Comparison of ENCODE assay signal across 18 cellular contexts in the genomic region with DNA sequence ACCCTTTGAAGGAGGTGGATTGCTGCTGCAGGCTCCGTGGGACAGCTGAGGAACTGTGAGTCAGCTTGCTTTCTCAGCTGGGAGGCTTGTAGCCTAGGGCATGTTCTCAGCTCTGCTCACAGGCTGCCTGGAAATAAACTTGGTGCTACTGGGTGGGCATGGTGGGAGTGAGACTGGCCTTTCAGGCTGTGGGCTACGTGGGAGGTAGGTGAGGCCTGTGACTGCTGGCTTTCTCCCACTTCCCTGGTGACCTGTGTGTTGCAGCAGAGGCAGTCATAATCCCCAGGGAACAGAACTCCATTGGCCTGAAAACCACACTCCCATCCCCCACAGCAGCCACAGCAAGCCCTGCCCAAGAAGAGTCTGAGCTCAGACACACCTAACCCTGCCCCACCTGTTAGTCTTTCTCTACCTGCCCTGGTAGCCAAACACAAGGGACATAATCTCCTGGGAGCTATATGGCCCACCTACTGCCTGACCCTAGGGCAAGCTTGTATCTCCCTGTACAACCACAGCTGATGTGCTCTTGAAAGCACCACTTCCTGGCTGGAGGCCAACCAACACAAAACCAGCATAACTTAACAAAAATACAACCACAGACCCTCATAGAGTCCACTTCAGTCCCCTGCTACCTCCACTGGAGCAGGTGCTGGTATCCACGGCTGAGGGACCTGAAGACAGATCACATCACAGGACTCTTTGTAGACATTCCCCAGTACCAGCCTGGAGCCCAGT.
A peak's percentile ranks its signal among the peaks of the same experiment; 100 is the strongest.
DNase-seq lines count a peak whose midpoint lies in the region; ATAC-seq and TF ChIP-seq lines count a peak whose summit lies in the region.
"Had no signal": no experiment of that assay in that cellular context is flagged by ENCODE, and none has a peak within 500 bp of the region (broad histone marks: within the 10 kb centered on the region; RNA-seq: fewer than 3 reads in every experiment).

No MANE protein-coding gene starts in this region.

- no peak overlapping the region for H2AK5ac ChIP-seq in neuronal stem cell (ENCODE audit: low read depth, low read length)

- H3K4me3 ChIP-seq in RWPE2 (ENCODE audit: severe bottlenecking) = no peak overlapping the region
- no peak overlapping the region for H3K4me3 ChIP-seq in epithelial cell of proximal tubule (ENCODE audit: low read depth, low read length)
- no peak overlapping the region for H3K4me3 ChIP-seq in neuronal stem cell (ENCODE audit: low read length in 2 of 2)
- H3K4me3 ChIP-seq in heart right ventricle = no peak overlapping the region
- H3K4me3 ChIP-seq: hepatocyte, left lung had no signal

- peak overlapping the region; percentile 61 for H3K9ac ChIP-seq in neuronal stem cell (ENCODE audit: low read depth, low read length, poor library complexity)

- ATAC-seq in RWPE2 (ENCODE audit: low read depth) (peak; percentile 84), heart right ventricle (no peak), HG02588 (IDR thresholded peaks at IDR 0.05; ENCODE audit: unreplicated experiment) (no peak)
- ATAC-seq: left lung had no signal

- WGBS in neuronal stem cell (ENCODE audit: extremely low coverage in 2 of 2, insufficient read length in 2 of 2, insufficient replicate concordance in 1 of 2), 2 donors = no CpG with 5 or more reads among the region's 3 CpGs
- 69 to 76% methylated on average over 3 of the region's 3 CpGs for WGBS in heart right ventricle, 2 donors

- H3K23ac ChIP-seq in neuronal stem cell (ENCODE audit: low read depth, low read length, poor library complexity) = no peak overlapping the region

- H3K4me2 ChIP-seq in neuronal stem cell (ENCODE audit: insufficient read depth, low read length, poor library complexity, severe bottlenecking) = no peak overlapping the region
- H3K4me2 ChIP-seq: hepatocyte had no signal

- H4K91ac ChIP-seq in neuronal stem cell (ENCODE audit: low read depth, low read length, poor library complexity) = no peak overlapping the region

- no peak overlapping the region for H4K8ac ChIP-seq in neuronal stem cell (ENCODE audit: low read depth, low read length)

- H3K9me3 ChIP-seq in RWPE2 (ENCODE audit: severe bottlenecking) = no peaks in the 10 kb centered on the region
- H3K9me3 ChIP-seq in neuronal stem cell (replicated peaks in 1 of 2; ENCODE audit: control insufficient read depth in 2 of 2, insufficient read depth in 1 of 2, low read depth in 1 of 2, low read length in 2 of 2) = no peaks in the 10 kb centered on the region
- peaks cover 0 to 32% (median 0%) of the 10 kb centered on the region in 11 donors for H3K9me3 ChIP-seq in heart right ventricle

- H3K36me3 ChIP-seq in RWPE2 (ENCODE audit: low read depth) (no peaks in the 10 kb centered on the region), neuronal stem cell (replicated peaks in 1 of 2; ENCODE audit: control insufficient read depth in 2 of 2, insufficient read depth in 2 of 2, low read length in 2 of 2) (no peaks in the 10 kb centered on the region), heart right ventricle (no peaks in the 10 kb centered on the region)
- H3K36me3 ChIP-seq: left lung had no signal

- H2BK12ac ChIP-seq in neuronal stem cell (ENCODE audit: low read length) = no peak overlapping the region

- H3K4me1 ChIP-seq in RWPE2 (ENCODE audit: insufficient read depth, poor library complexity, severe bottlenecking) = peaks cover 14% of the 10 kb centered on the region
- no peaks in the 10 kb centered on the region for H3K4me1 ChIP-seq in neuronal stem cell (ENCODE audit: control insufficient read depth in 2 of 2, insufficient read depth in 1 of 2, low read depth in 1 of 2, low read length in 2 of 2)
- H3K4me1 ChIP-seq in heart right ventricle = peaks cover 0 to 6% (median 0%) of the 10 kb centered on the region in 9 donors
- H3K4me1 ChIP-seq: left lung had no signal

- no peaks in the 10 kb centered on the region for H3K27me3 ChIP-seq in RWPE2 (ENCODE audit: insufficient read depth, poor library complexity, severe bottlenecking)
- no peaks in the 10 kb centered on the region for H3K27me3 ChIP-seq in neuronal stem cell (ENCODE audit: control insufficient read depth in 3 of 3, insufficient read depth in 3 of 3, low read depth in 1 of 3, low read length in 3 of 3)
- H3K27me3 ChIP-seq in heart right ventricle = no peaks in the 10 kb centered on the region
- H3K27me3 ChIP-seq: hepatocyte, left lung had no signal

- H3K4ac ChIP-seq in neuronal stem cell (ENCODE audit: low read length) = no peak overlapping the region

- no peak overlapping the region for H2AFZ ChIP-seq in neuronal stem cell (ENCODE audit: low read length)
- H2AFZ ChIP-seq: hepatocyte had no signal

- no peak overlapping the region for H2BK15ac ChIP-seq in neuronal stem cell (ENCODE audit: low read length)

- TF ChIP-seq CTCF in RWPE2 (IDR thresholded peaks at IDR 0.05; ENCODE audit: poor library complexity, severe bottlenecking) (no peak), epithelial cell of proximal tubule (conservative IDR thresholded peaks at IDR 0.05; ENCODE audit: low read depth, low read length) (peak; percentile 11), heart right ventricle (IDR thresholded peaks at IDR 0.05) (no peak)

- no peaks in the 10 kb centered on the region for H3K79me1 ChIP-seq in neuronal stem cell (ENCODE audit: low read depth, low read length)

- no peak overlapping the region for H3K14ac ChIP-seq in neuronal stem cell (ENCODE audit: low read length)

- H2BK5ac ChIP-seq in neuronal stem cell (ENCODE audit: low read length) = no peak overlapping the region

- DNase-seq in ELF-1 (ENCODE audit: low read depth, low spot score) = peak; percentile 42
- peak; percentile 86 for DNase-seq in RWPE2 (ENCODE audit: low spot score)
- no peak for DNase-seq in epithelial cell of proximal tubule (ENCODE audit: low read depth)
- DNase-seq in neuronal stem cell (ENCODE audit: low spot score) = no peak
- no peak for DNase-seq in heart right ventricle
- no peak for DNase-seq in mucosa of gallbladder (ENCODE audit: low spot score)
- DNase-seq in NCI-H2081 (lab: John Stamatoyannopoulos, UW) = no peak
- DNase-seq: activated naive CD8-positive, alpha-beta T cell treated with anti-CD3 and anti-CD28 coated beads, Interleukin-2, amount 10 ng/mL, durations not matched to agents 7 days and 5 days; activated T-cell treated with anti-CD3 and anti-CD28 coated beads, Interleukin-2, amount 50 U/mL, for 48 hours; Calu3; cerebellar nuclear complex; left lung; NCI-H1105; NK-92 treated with Interleukin-12 subunit alpha and Interleukin-12 subunit beta, amount 100 ng/mL, for 24 hours; SHP77 treated with DMSO at 0.1 percent for 48 hours; stimulated activated CD4-positive, alpha-beta T cell treated with anti-CD3 and anti-CD28 coated beads, Interleukin-15, amount 100 ng/mL, for 24 hours had no signal

- intact Hi-C loops in heart right ventricle (cut with DNase I) = loop anchor here in 1 of 10 donors (5.0 kb wide), 1 partner anchor 296 kb away; no protein-coding TSS in a partner anchor

- H2BK120ac ChIP-seq in neuronal stem cell (ENCODE audit: low read depth, low read length) = no peak overlapping the region

- H3K27ac ChIP-seq in RWPE2 (ENCODE audit: poor library complexity, severe bottlenecking) (peak overlapping the region; percentile 51), neuronal stem cell (replicated peaks; ENCODE audit: low read length) (no peak overlapping the region), heart right ventricle (no peak overlapping the region)
- H3K27ac ChIP-seq: hepatocyte, left lung had no signal

- H3K18ac ChIP-seq in neuronal stem cell (ENCODE audit: low read length) = no peak overlapping the region

Comparison
In these comparisons a context has a peak if more than half of its experiments do, and no peak if none do; other contexts are left out.
1. DNase-seq: peak in ELF-1 (single experiment) and RWPE2 (single experiment); none in epithelial cell of proximal tubule (single experiment), neuronal stem cell (single experiment), heart right ventricle (0 of 2), mucosa of gallbladder (single experiment) and NCI-H2081 (0 of 2).